Comparison of ENCODE assay signal across 8 cellular contexts in the genomic region with DNA sequence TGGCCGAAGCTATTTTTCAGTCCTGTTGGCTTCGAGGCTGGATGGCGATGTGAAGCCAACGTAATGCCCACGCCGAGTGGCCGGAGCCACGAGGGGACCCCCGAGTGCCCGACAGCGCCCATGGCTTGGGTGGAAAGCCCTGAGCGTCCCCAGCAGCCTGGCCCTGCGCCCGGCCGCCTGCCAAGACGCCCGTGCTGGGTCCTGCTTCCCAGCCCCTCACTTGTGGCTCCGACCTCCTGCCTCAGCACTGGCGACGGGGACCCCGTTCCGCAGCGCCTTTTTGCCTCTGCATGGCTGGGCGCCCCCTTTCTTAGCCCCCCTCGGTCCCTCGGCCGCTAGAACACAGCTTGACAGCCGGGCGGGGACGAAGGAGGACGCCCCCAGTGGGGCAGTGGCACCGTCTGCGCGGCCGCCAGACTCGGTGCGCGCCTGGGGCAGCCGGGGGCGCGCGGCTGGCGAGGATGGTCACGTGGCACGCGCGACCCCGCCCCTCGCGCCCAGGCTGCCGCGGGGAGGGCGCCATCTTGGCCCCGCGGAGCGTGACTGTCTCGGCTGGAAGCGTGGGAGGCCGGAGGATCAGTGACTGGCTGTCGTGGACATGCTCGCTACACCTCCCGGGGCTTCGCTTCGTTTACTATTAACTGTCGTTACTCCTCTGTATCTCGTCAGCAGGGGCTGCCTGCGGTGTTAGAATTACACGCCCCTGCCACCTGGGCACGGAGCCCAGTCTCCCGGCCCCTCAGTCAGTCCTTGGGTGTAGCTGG. TPM values are rescaled to one million over a fixed set of nuclear protein-coding genes. Genes with fewer than 3 reads are reported as not detected.
A peak's percentile ranks its signal among the peaks of the same experiment; 100 is the strongest.
DNase-seq lines count a peak whose midpoint lies in the region; ATAC-seq and TF ChIP-seq lines count a peak whose summit lies in the region.

No MANE protein-coding gene starts in this region.

- peak overlapping the region; percentile 54 for H3K27ac Mint-ChIP-seq in type B pancreatic cell

- peak overlapping the region; percentile 91 for H3K4me3 Mint-ChIP-seq in type B pancreatic cell

- H3K4me1 Mint-ChIP-seq in type B pancreatic cell (ENCODE audit: unreplicated experiment): peaks cover 4% of the 10 kb centered on the region

- no peaks in the 10 kb centered on the region for H3K9me3 Mint-ChIP-seq in type B pancreatic cell

- in situ Hi-C loops in KBM-7 (cut with MboI; ENCODE audit: low pct_unique_long_range_greater_than_20kb, low sequenced_read_pairs): no loop called here

- DNase-seq in EL (peak; percentile 84), KBM-7 (peak; percentile 84), SKM-1 treated with dmso at 0.1 percent for 144 hours (lab: John Stamatoyannopoulos, UW; ENCODE audit: unreplicated experiment) (peak; percentile 59), cardiac septum (ENCODE audit: low spot score) (peak; percentile 91), pons (ENCODE audit: low spot score) (peak; percentile 52), type B pancreatic cell (ENCODE audit: extremely low spot score, unreplicated experiment) (peak; percentile 79)
- DNase-seq in activated naive CD8-positive, alpha-beta T cell treated with anti-CD3 and anti-CD28 coated beads, Interleukin-2, amount 50 U/mL, for 16 hours (ENCODE audit: low read depth, low spot score): peak; percentile 72

- intact Hi-C loops in cardiac septum (cut with DNase I): loop anchor here (1.0 kb wide), 1 partner anchor 13 kb away; no protein-coding TSS in a partner anchor

- no peaks in the 10 kb centered on the region for H3K36me3 Mint-ChIP-seq in type B pancreatic cell

- peaks cover 43% of the 10 kb centered on the region for H3K27me3 Mint-ChIP-seq in type B pancreatic cell

- ATAC-seq in GM21723 (IDR thresholded peaks at IDR 0.05; ENCODE audit: unreplicated experiment): peak; percentile 86

- no peak for TF ChIP-seq CTCF in type B pancreatic cell (conservative IDR thresholded peaks at IDR 0.05)

RNA-seq across cellular contexts. Expression of gene GPR176, which starts 0.6 kb away (rescaled TPM):
- total RNA-seq in cardiac septum (2.7 TPM), type B pancreatic cell (ENCODE audit: low replicate concordance) (0.95 and 7.2 TPM in 2 replicates)

RNA-seq across cellular contexts. Expression of gene EIF2AK4, which starts 13.2 kb away (rescaled TPM):
- 20.9 TPM for total RNA-seq in cardiac septum
- 33.3 and 42.3 TPM in 2 replicates for total RNA-seq in type B pancreatic cell (ENCODE audit: low replicate concordance)

Comparison
In these comparisons a context has a peak if more than half of its experiments do, and no peak if none do; other contexts are left out.
1. Peak in every context shown above with its lines: DNase-seq and ATAC-seq.